22 cellular contexts compared by ENCODE assay signal in the genomic region with DNA sequence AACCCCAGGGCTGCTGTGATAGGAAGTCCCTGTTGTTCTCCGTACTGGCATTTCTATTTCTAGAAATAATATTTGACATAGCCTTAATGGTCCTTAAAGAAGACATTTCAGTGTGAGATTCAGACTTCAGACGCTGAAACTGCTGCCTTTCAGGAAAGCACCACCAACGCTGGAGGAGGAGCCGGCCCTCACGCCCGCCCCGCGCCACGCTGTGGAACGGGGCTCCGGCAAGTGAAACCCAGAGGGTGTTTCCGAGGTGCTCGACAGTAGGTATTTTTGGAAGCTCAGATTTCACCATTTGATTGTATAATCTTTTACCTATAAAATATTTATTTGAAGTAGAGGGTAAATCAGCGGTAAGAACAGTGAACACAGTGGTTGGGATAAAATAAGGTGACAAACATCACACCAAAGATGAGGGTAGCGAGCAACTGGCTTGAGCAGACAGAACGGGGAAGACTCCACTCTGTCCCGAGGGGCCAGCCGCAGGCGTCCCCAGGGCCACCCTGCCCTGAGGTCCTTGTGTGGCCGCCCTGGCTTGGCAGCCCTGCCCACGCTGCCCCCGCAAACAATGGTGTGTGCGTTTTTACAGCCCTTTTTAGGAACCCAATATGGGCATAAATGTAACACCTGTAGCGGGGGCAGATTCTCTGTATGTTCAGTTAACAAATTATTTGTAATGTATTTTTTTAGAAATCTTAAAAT.
"Had no signal": no experiment of that assay in that cellular context is flagged by ENCODE, and none has a peak within 500 bp of the region (broad histone marks: within the 10 kb centered on the region; RNA-seq: fewer than 3 reads in every experiment).

No MANE protein-coding gene starts in this region.

- DNase-seq: Karpas-422, KG1, MG63, NCI-H1092, NCI-H1436, NCI-H187, NCI-H2029, NCI-H2081 treated with DMSO at 0.1 percent for 48 hours, NCI-H2171, NCI-H226, NCI-H446, NCI-H510A, NCI-H524 treated with DMSO at 0.1 percent for 48 hours, NCI-H69, NCI-H774, SHP77 treated with DMSO at 0.1 percent for 48 hours, SJCRH30 had no signal

- H3K9me3 ChIP-seq: MG63, SJCRH30 had no signal

- H3K4me1 ChIP-seq: SJCRH30 had no signal

- H3K27me3 ChIP-seq: MG63, SJCRH30 had no signal

- FAIRE-seq: HTR-8/SVneo, RCC 7860 had no signal

- ATAC-seq: SK-N-SH treated with all-trans-retinoic acid at 6 μM for 48 hours had no signal

- H3K4me3 ChIP-seq: MG63, SJCRH30 had no signal

- H3K27ac ChIP-seq: HL-60, RWPE1, SJCRH30 had no signal

- H3K36me3 ChIP-seq: MG63, SJCRH30 had no signal
